ENCODE assay signal across 1 cellular context in genomic region chr11:66719111-66719872, GRCh38.
TF ChIP-seq lines count a peak whose summit lies in the region.

No MANE protein-coding gene starts in this region.

TF ChIP-seq in SK-N-SH, 30 proteins besides CTCF, POLR2A, EP300 and RAD21 (continued from another document):
- TF ChIP-seq, protein P1, sequence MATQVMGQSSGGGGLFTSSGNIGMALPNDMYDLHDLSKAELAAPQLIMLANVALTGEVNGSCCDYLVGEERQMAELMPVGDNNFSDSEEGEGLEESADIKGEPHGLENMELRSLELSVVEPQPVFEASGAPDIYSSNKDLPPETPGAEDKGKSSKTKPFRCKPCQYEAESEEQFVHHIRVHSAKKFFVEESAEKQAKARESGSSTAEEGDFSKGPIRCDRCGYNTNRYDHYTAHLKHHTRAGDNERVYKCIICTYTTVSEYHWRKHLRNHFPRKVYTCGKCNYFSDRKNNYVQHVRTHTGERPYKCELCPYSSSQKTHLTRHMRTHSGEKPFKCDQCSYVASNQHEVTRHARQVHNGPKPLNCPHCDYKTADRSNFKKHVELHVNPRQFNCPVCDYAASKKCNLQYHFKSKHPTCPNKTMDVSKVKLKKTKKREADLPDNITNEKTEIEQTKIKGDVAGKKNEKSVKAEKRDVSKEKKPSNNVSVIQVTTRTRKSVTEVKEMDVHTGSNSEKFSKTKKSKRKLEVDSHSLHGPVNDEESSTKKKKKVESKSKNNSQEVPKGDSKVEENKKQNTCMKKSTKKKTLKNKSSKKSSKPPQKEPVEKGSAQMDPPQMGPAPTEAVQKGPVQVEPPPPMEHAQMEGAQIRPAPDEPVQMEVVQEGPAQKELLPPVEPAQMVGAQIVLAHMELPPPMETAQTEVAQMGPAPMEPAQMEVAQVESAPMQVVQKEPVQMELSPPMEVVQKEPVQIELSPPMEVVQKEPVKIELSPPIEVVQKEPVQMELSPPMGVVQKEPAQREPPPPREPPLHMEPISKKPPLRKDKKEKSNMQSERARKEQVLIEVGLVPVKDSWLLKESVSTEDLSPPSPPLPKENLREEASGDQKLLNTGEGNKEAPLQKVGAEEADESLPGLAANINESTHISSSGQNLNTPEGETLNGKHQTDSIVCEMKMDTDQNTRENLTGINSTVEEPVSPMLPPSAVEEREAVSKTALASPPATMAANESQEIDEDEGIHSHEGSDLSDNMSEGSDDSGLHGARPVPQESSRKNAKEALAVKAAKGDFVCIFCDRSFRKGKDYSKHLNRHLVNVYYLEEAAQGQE (IDR thresholded peaks at IDR 0.05; ENCODE audit: low read depth, low read length), result no peak
- TF ChIP-seq NRF1 (IDR thresholded peaks at IDR 0.05; ENCODE audit: low read depth, low read length) (no peak), MXI1 (IDR thresholded peaks at IDR 0.05; ENCODE audit: low read depth, low read length) (no peak), TCF12 (IDR thresholded peaks at IDR 0.05) (no peak), FOXJ3 (CRISPR knock-in tag; IDR thresholded peaks at IDR 0.05) (no peak), MEF2A (IDR thresholded peaks at IDR 0.05; ENCODE audit: borderline replicate concordance, low read depth) (no peak), EZH2phosphoT487 (IDR thresholded peaks at IDR 0.05; ENCODE audit: borderline replicate concordance, low read depth) (no peak), CHD2 (IDR thresholded peaks at IDR 0.05; ENCODE audit: low read length, partially characterized antibody) (no peak), TEAD4 (IDR thresholded peaks at IDR 0.05; ENCODE audit: borderline replicate concordance, insufficient read depth) (no peak), TAF1 (IDR thresholded peaks at IDR 0.05; ENCODE audit: borderline replicate concordance, low read depth, low read length) (no peak), SMC3 (IDR thresholded peaks at IDR 0.05; ENCODE audit: low read depth, low read length) (no peak), NFIC (IDR thresholded peaks at IDR 0.05; ENCODE audit: borderline replicate concordance) (no peak)
